Comparison of ENCODE assay signal across 26 cellular contexts in genomic region chr2:238985036-238985729, GRCh38.
"Had no signal": no experiment of that assay in that cellular context is flagged by ENCODE, and none has a peak within 500 bp of the region (broad histone marks: within the 10 kb centered on the region; RNA-seq: fewer than 3 reads in every experiment).

No MANE protein-coding gene starts in this region.

- H3K4me1 ChIP-seq: body of pancreas, left ventricle myocardium inferior, thyroid gland, upper lobe of right lung had no signal

- H3K36me3 ChIP-seq: cardiac muscle cell, left ventricle myocardium inferior, sigmoid colon, thyroid gland, upper lobe of right lung had no signal

- H3K27ac Mint-ChIP-seq: activated B cell treated with CpG ODN at 0.5 μM for 24 hours; activated CD4-positive, alpha-beta memory T cell treated with anti-CD3 and anti-CD28 coated beads for 36 hours; activated CD4-positive, alpha-beta T cell treated with anti-CD3 and anti-CD28 coated beads for 36 hours; activated CD8-positive, alpha-beta memory T cell treated with anti-CD3 and anti-CD28 coated beads, Interleukin-2, amount 10 ng/mL, durations not matched to agents 7 days and 5 days; activated naive CD4-positive, alpha-beta T cell treated with anti-CD3 and anti-CD28 coated beads, Interleukin-2, amount 50 U/mL, for 24 hours; naive B cell; progenitor cell of endocrine pancreas; stimulated activated naive CD8-positive, alpha-beta T cell treated with anti-CD3 and anti-CD28 coated beads, Interleukin-15, Interleukin-2, amounts not matched to agents 100 ng/mL and 50 ng/mL, for 24 hours; T-helper 1 cell treated with Interleukin-12 subunit alpha and Interleukin-12 subunit beta and Interleukin-4 antibody, amounts not matched to agents 30 μg/mL and 1 μg/mL, for 36 hours had no signal

- DNase-seq: activated B cell treated with CpG ODN at 0.5 μM for 24 hours; activated CD4-positive, alpha-beta memory T cell treated with anti-CD3 and anti-CD28 coated beads for 36 hours; activated CD4-positive, alpha-beta T cell treated with anti-CD3 and anti-CD28 coated beads for 36 hours; activated CD8-positive, alpha-beta memory T cell treated with anti-CD3 and anti-CD28 coated beads, Interleukin-2, amount 10 ng/mL, durations not matched to agents 7 days and 5 days; activated gamma-delta T cell treated with Interleukin-2 at 50 U/mL for 16 hours; activated T-cell treated with anti-CD3 and anti-CD28 coated beads, Interleukin-2, amount 50 U/mL, for 1 hour; anterior cingulate cortex; body of pancreas; foreskin melanocyte; glutamatergic neuron; hippocampal formation; left ventricle myocardium inferior; mucosa of descending colon; naive B cell; retina; stimulated activated CD4-positive, alpha-beta T cell treated with anti-CD3 and anti-CD28 coated beads, Interleukin-2, amount 100 ng/mL, for 48 hours; substantia nigra; thyroid gland; upper lobe of right lung had no signal

- H3K4me3 ChIP-seq: body of pancreas, cardiac muscle cell, left ventricle myocardium inferior, mucosa of descending colon, sigmoid colon, thyroid gland, upper lobe of right lung had no signal

- H3K27me3 ChIP-seq: body of pancreas, cardiac muscle cell, sigmoid colon, thyroid gland, upper lobe of right lung had no signal

- H3K27me3 Mint-ChIP-seq: activated CD4-positive, alpha-beta T cell treated with anti-CD3 and anti-CD28 coated beads for 36 hours had no signal

- H3K9me3 Mint-ChIP-seq: activated CD4-positive, alpha-beta memory T cell treated with anti-CD3 and anti-CD28 coated beads for 36 hours; activated naive CD4-positive, alpha-beta T cell treated with anti-CD3 and anti-CD28 coated beads, Interleukin-2, amount 50 U/mL, for 24 hours; neural crest cell; stimulated activated naive CD8-positive, alpha-beta T cell treated with anti-CD3 and anti-CD28 coated beads, Interleukin-15, Interleukin-2, amounts not matched to agents 100 ng/mL and 50 ng/mL, for 24 hours; T-helper 1 cell treated with Interleukin-12 subunit alpha and Interleukin-12 subunit beta and Interleukin-4 antibody, amounts not matched to agents 30 μg/mL and 1 μg/mL, for 36 hours had no signal

- ATAC-seq: activated CD4-positive, alpha-beta T cell treated with anti-CD3 and anti-CD28 coated beads for 36 hours; activated CD8-positive, alpha-beta memory T cell treated with anti-CD3 and anti-CD28 coated beads, Interleukin-2, amount 10 ng/mL, durations not matched to agents 7 days and 5 days; body of pancreas; mucosa of descending colon had no signal

- H3K36me3 Mint-ChIP-seq: activated CD4-positive, alpha-beta memory T cell treated with anti-CD3 and anti-CD28 coated beads for 36 hours; activated CD8-positive, alpha-beta memory T cell treated with anti-CD3 and anti-CD28 coated beads, Interleukin-2, amount 10 ng/mL, durations not matched to agents 7 days and 5 days; activated naive CD4-positive, alpha-beta T cell treated with anti-CD3 and anti-CD28 coated beads, Interleukin-2, amount 50 U/mL, for 24 hours; naive B cell had no signal

- H3K9me3 ChIP-seq: body of pancreas, left ventricle myocardium inferior, mucosa of descending colon, sigmoid colon, thyroid gland, upper lobe of right lung had no signal

- H3K4me1 Mint-ChIP-seq: activated B cell treated with CpG ODN at 0.5 μM for 24 hours; activated CD4-positive, alpha-beta T cell treated with anti-CD3 and anti-CD28 coated beads for 36 hours; activated CD8-positive, alpha-beta memory T cell treated with anti-CD3 and anti-CD28 coated beads, Interleukin-2, amount 10 ng/mL, durations not matched to agents 7 days and 5 days; activated naive CD4-positive, alpha-beta T cell treated with anti-CD3 and anti-CD28 coated beads, Interleukin-2, amount 50 U/mL, for 24 hours; naive B cell had no signal

- H3K27ac ChIP-seq: body of pancreas, cardiac muscle cell, left ventricle myocardium inferior, sigmoid colon, thyroid gland, upper lobe of right lung had no signal

- H3K4me3 Mint-ChIP-seq: activated B cell treated with CpG ODN at 0.5 μM for 24 hours; activated CD4-positive, alpha-beta memory T cell treated with anti-CD3 and anti-CD28 coated beads for 36 hours; activated CD4-positive, alpha-beta T cell treated with anti-CD3 and anti-CD28 coated beads for 36 hours; activated CD8-positive, alpha-beta memory T cell treated with anti-CD3 and anti-CD28 coated beads, Interleukin-2, amount 10 ng/mL, durations not matched to agents 7 days and 5 days; activated naive CD4-positive, alpha-beta T cell treated with anti-CD3 and anti-CD28 coated beads, Interleukin-2, amount 50 U/mL, for 24 hours; naive B cell; neural crest cell; stimulated activated naive CD8-positive, alpha-beta T cell treated with anti-CD3 and anti-CD28 coated beads, Interleukin-15, Interleukin-2, amounts not matched to agents 100 ng/mL and 50 ng/mL, for 24 hours; T-helper 1 cell treated with Interleukin-12 subunit alpha and Interleukin-12 subunit beta and Interleukin-4 antibody, amounts not matched to agents 30 μg/mL and 1 μg/mL, for 36 hours had no signal
